9 cellular contexts compared by ENCODE assay signal in genomic region chr3:46974421-46975227, GRCh38. TPM values are rescaled to one million over a fixed set of nuclear protein-coding genes. Genes with fewer than 3 reads are reported as not detected.
DNase-seq lines count a peak whose midpoint lies in the region; ATAC-seq and TF ChIP-seq lines count a peak whose summit lies in the region.
"Had no signal": no experiment of that assay in that cellular context is flagged by ENCODE, and none has a peak within 500 bp of the region (broad histone marks: within the 10 kb centered on the region; RNA-seq: fewer than 3 reads in every experiment).

No MANE protein-coding gene starts in this region.

- H3K4me1 Mint-ChIP-seq in activated naive CD8-positive, alpha-beta T cell (ENCODE audit: low read depth): peaks cover 69% of the 10 kb centered on the region

- peaks cover 10% of the 10 kb centered on the region for H3K36me3 Mint-ChIP-seq in activated naive CD8-positive, alpha-beta T cell

- no peak for ATAC-seq in HG02763 (IDR thresholded peaks at IDR 0.05; ENCODE audit: unreplicated experiment)

- peak; percentile 61 for DNase-seq in CD1c-positive myeloid dendritic cell (ENCODE audit: extremely low spot score)
- peak in 1 of 2 experiments; percentile 51 for DNase-seq in HL-60 (ENCODE audit: low read depth in 1 of 2, low spot score in 1 of 2)
- no peak for DNase-seq in activated CD4-positive, CD25-positive, alpha-beta regulatory T cell treated with anti-CD3 and anti-CD28 coated beads, Interleukin-2, amount 50 U/mL, for 72 hours
- no peak for DNase-seq in uterus
- DNase-seq in NCI-H2107 treated with DMSO at 0.1 percent for 48 hours (lab: John Stamatoyannopoulos, UW; ENCODE audit: unreplicated experiment): no peak
- DNase-seq: H7 had no signal

- H3K4me3 Mint-ChIP-seq in activated naive CD8-positive, alpha-beta T cell: peak overlapping the region; percentile 99

- intact Hi-C loops in uterus (cut with DNase I; ENCODE audit: low total_unique reads): no loop called here

- no peaks in the 10 kb centered on the region for H3K27me3 Mint-ChIP-seq in activated naive CD8-positive, alpha-beta T cell

- H3K4me1 ChIP-seq in muscle layer of duodenum (ENCODE audit: control insufficient read depth in 1 of 2, insufficient read depth in 2 of 2, low read length in 2 of 2) (peaks cover 15 to 65% of the 10 kb centered on the region in 2 donors), uterus (peaks cover under 1 to 24% of the 10 kb centered on the region in 2 donors)

- H3K9me3 Mint-ChIP-seq in activated naive CD8-positive, alpha-beta T cell (ENCODE audit: low read depth): no peaks in the 10 kb centered on the region

- H3K27ac Mint-ChIP-seq in activated naive CD8-positive, alpha-beta T cell: peak overlapping the region; percentile 76

- no peak for TF ChIP-seq CTCF in HL-60 (IDR thresholded peaks at IDR 0.05; ENCODE audit: insufficient read depth, low read length)
- no peak for TF ChIP-seq CTCF in uterus (IDR thresholded peaks at IDR 0.05)

- peak overlapping the region; percentile 76 for H3K4me3 ChIP-seq in HL-60 (replicated peaks; ENCODE audit: insufficient read depth, low read length)
- peak overlapping the region; percentile 19 to 32 for H3K4me3 ChIP-seq in muscle layer of duodenum (ENCODE audit: low read depth in 1 of 2, low read length in 2 of 2)
- no peak overlapping the region for H3K4me3 ChIP-seq in uterus

- no peak for TF ChIP-seq POLR2A in uterus (IDR thresholded peaks at IDR 0.05)

- H3K9me3 ChIP-seq in muscle layer of duodenum (ENCODE audit: control insufficient read depth in 1 of 2, low read length in 2 of 2) (no peaks in the 10 kb centered on the region), uterus (no peaks in the 10 kb centered on the region)

- peak overlapping the region; percentile 94 for H3K27ac ChIP-seq in HL-60 (replicated peaks)
- H3K27ac ChIP-seq in muscle layer of duodenum (ENCODE audit: low read length): peak overlapping the region; percentile 40
- H3K27ac ChIP-seq in uterus: no peak overlapping the region

- H3K36me3 ChIP-seq in muscle layer of duodenum (ENCODE audit: control insufficient read depth in 1 of 2, insufficient read depth in 2 of 2, low read length in 2 of 2) (peaks cover 0 to 3% of the 10 kb centered on the region in 2 donors), uterus (no peaks in the 10 kb centered on the region)

- H3K27me3 ChIP-seq in HL-60 (ENCODE audit: insufficient read depth, poor library complexity, severe bottlenecking): no peaks in the 10 kb centered on the region
- H3K27me3 ChIP-seq in muscle layer of duodenum (ENCODE audit: low read depth, low read length): no peaks in the 10 kb centered on the region
- H3K27me3 ChIP-seq in uterus: no peaks in the 10 kb centered on the region

RNA-seq across cellular contexts. Expression of gene CCDC12, which starts 1.9 kb away (rescaled TPM):
- total RNA-seq in uterus: 10 to 100 TPM in 3 of 4 donors, 1 to 10 TPM in 1; 4.1 to 92.0 (median 41.2) TPM

RNA-seq across cellular contexts. Expression of gene NBEAL2, which starts 4.8 kb away (rescaled TPM):
- total RNA-seq in uterus: 10 to 100 TPM; 13.1 to 41.1 (median 23.8) TPM

Comparison
In these comparisons a context has a peak if more than half of its experiments do, and no peak if none do; other contexts are left out.
1. H3K27ac ChIP-seq: peak in HL-60 (single experiment) and muscle layer of duodenum (single experiment); none in uterus (0 of 2).
2. H3K4me3 ChIP-seq: peak in HL-60 (single experiment) and muscle layer of duodenum (2 of 2); none in uterus (0 of 2).